In genomic region chr5:176578391-176578808, GRCh38 we compare ENCODE assay signal across 7 cellular contexts. TPM values are rescaled to one million over a fixed set of nuclear protein-coding genes. Genes with fewer than 3 reads are reported as not detected.
A peak's percentile ranks its signal among the peaks of the same experiment; 100 is the strongest.
DNase-seq lines count a peak whose midpoint lies in the region; TF ChIP-seq lines count a peak whose summit lies in the region.

No MANE protein-coding gene starts in this region.

- H3K4me1 Mint-ChIP-seq in glutamatergic neuron (ENCODE audit: low read depth, unreplicated experiment): peaks cover 4% of the 10 kb centered on the region

- DNase-seq in NCI-H226 (peak; percentile 13), activated T-helper 1 cell treated with Interleukin-2 at 50 U/mL for 16 hours (ENCODE audit: low read depth) (peak; percentile 19), glutamatergic neuron (peak; percentile 70), NCI-H1436 (lab: John Stamatoyannopoulos, UW) (no peak), HK-2 (ENCODE audit: unreplicated experiment) (no peak)
- DNase-seq in stimulated activated CD4-positive, alpha-beta T cell treated with anti-CD3 and anti-CD28 coated beads, Interleukin-15, amount 100 ng/mL, for 24 hours: peak; percentile 55

- H3K27me3 Mint-ChIP-seq in glutamatergic neuron (ENCODE audit: unreplicated experiment): peaks cover 12% of the 10 kb centered on the region

- no peak overlapping the region for H3K27ac Mint-ChIP-seq in glutamatergic neuron (ENCODE audit: unreplicated experiment)

- no peaks in the 10 kb centered on the region for H3K36me3 Mint-ChIP-seq in glutamatergic neuron (ENCODE audit: unreplicated experiment)

- peaks cover 5% of the 10 kb centered on the region for H3K9me3 Mint-ChIP-seq in glutamatergic neuron (ENCODE audit: unreplicated experiment)

- TF ChIP-seq CTCF in GM12872 (IDR thresholded peaks at IDR 0.05; ENCODE audit: insufficient read depth, low read depth, low read length) (peak; percentile 73), glutamatergic neuron (IDR thresholded peaks at IDR 0.05; ENCODE audit: partially characterized antibody, unreplicated experiment) (peak; percentile 74)

- H3K4me3 Mint-ChIP-seq in glutamatergic neuron (ENCODE audit: unreplicated experiment): no peak overlapping the region

RNA-seq across cellular contexts. Expression of gene CDHR2, which starts 29.3 kb away (rescaled TPM):
- total RNA-seq in glutamatergic neuron (ENCODE audit: unreplicated experiment): 0.29 TPM

RNA-seq across cellular contexts. Expression of gene GPRIN1, which starts 31.6 kb away (rescaled TPM):
- total RNA-seq in glutamatergic neuron (ENCODE audit: unreplicated experiment): 72.3 TPM

RNA-seq across cellular contexts. Expression of gene RNF44, which starts 41.2 kb away (rescaled TPM):
- total RNA-seq in glutamatergic neuron (ENCODE audit: unreplicated experiment): 322 TPM

RNA-seq across cellular contexts. Expression of gene SNCB, which starts 51.9 kb away (rescaled TPM):
- total RNA-seq in glutamatergic neuron (ENCODE audit: unreplicated experiment): 3.7 TPM

RNA-seq across cellular contexts. Expression of gene EIF4E1B, which starts 52.1 kb away (rescaled TPM):
- total RNA-seq in glutamatergic neuron (ENCODE audit: unreplicated experiment): not detected

Comparison
In these comparisons a context has a peak if more than half of its experiments do, and no peak if none do; other contexts are left out.
1. DNase-seq: peak in NCI-H226 (single experiment), activated T-helper 1 cell treated with Interleukin-2 at 50 U/mL for 16 hours (single experiment), glutamatergic neuron (single experiment) and stimulated activated CD4-positive, alpha-beta T cell treated with anti-CD3 and anti-CD28 coated beads, Interleukin-15, amount 100 ng/mL, for 24 hours (single experiment); none in NCI-H1436 (single experiment) and HK-2 (single experiment).